ENCODE assay signal across 9 cellular contexts in genomic region chr18:23992119-23992940, GRCh38. TPM values are rescaled to one million over a fixed set of nuclear protein-coding genes. Genes with fewer than 3 reads are reported as not detected.
DNase-seq lines count a peak whose midpoint lies in the region; ATAC-seq and TF ChIP-seq lines count a peak whose summit lies in the region.
"Had no signal": no experiment of that assay in that cellular context is flagged by ENCODE, and none has a peak within 500 bp of the region (broad histone marks: within the 10 kb centered on the region; RNA-seq: fewer than 3 reads in every experiment).

No MANE protein-coding gene starts in this region.

- H3K9me3 ChIP-seq in CD8-positive, alpha-beta T cell (ENCODE audit: low read length) = no peaks in the 10 kb centered on the region

- no peaks in the 10 kb centered on the region for H3K27me3 ChIP-seq in CD8-positive, alpha-beta T cell (ENCODE audit: insufficient read depth, low read length)

- in situ Hi-C loops in KBM-7 (cut with MboI; ENCODE audit: low pct_unique_long_range_greater_than_20kb, low sequenced_read_pairs) = no loop called here

- H3K36me3 ChIP-seq in CD8-positive, alpha-beta T cell (ENCODE audit: insufficient read depth, low read length) = no peaks in the 10 kb centered on the region

- H3K9me3 Mint-ChIP-seq in CD8-positive, alpha-beta T cell = no peaks in the 10 kb centered on the region
- H3K9me3 Mint-ChIP-seq: nephron had no signal

- peak overlapping the region; percentile 52 for H3K27ac ChIP-seq in CD8-positive, alpha-beta T cell (ENCODE audit: low read depth, low read length)

- H3K36me3 Mint-ChIP-seq in CD8-positive, alpha-beta T cell = no peaks in the 10 kb centered on the region

- peak overlapping the region; percentile 7 for H3K4me3 ChIP-seq in CD8-positive, alpha-beta T cell (ENCODE audit: low read depth, low read length)

- H3K4me1 Mint-ChIP-seq in CD8-positive, alpha-beta T cell (ENCODE audit: low read depth) = peaks cover 67% of the 10 kb centered on the region

- peak overlapping the region; percentile 82 for H3K4me3 Mint-ChIP-seq in CD8-positive, alpha-beta T cell
- H3K4me3 Mint-ChIP-seq: nephron had no signal

- H3K27me3 Mint-ChIP-seq in CD8-positive, alpha-beta T cell (ENCODE audit: low read depth) = no peaks in the 10 kb centered on the region

- H3K27ac Mint-ChIP-seq in CD8-positive, alpha-beta T cell = peak overlapping the region; percentile 98

- intact Hi-C loops in CD8-positive, alpha-beta T cell (cut with DNase I, micrococcal nuclease) = loop anchor here in 1 of 2 experiments (1.0 kb wide), 2 partner anchors 19 to 22 kb away; no protein-coding TSS in a partner anchor

- peaks cover 26% of the 10 kb centered on the region for H3K4me1 ChIP-seq in CD8-positive, alpha-beta T cell (ENCODE audit: insufficient read depth, low read length)

- POLR2A ChIA-PET in CD8-positive, alpha-beta T cell (lab: Charles Lee) = interaction anchor here (0.7 to 3.8 kb wide), 8 partner anchors 9 to 146 kb away, joined by 3 to 28 read pairs (median 6); partner anchors contain the start of genes CABYR and TTC39C

- CTCF ChIA-PET in CD8-positive, alpha-beta T cell (lab: Charles Lee) = interaction anchor here (0.7 to 1.0 kb wide), 7 partner anchors 14 to 126 kb away, joined by 3 to 6 read pairs (median 3); no protein-coding TSS in a partner anchor

- DNase-seq in CD8-positive, alpha-beta T cell = peak in 3 of 7 experiments; percentile 55 to 74 (median 58)
- DNase-seq in NCI-H146 treated with DMSO at 0.1 percent for 48 hours (lab: John Stamatoyannopoulos, UW; ENCODE audit: unreplicated experiment) = peak; percentile 40
- peak; percentile 41 for DNase-seq in activated gamma-delta T cell treated with Interleukin-2 at 50 U/mL for 16 hours
- peak; percentile 28 for DNase-seq in left kidney (ENCODE audit: low read depth, low spot score)
- no peak for DNase-seq in HuH-7 (ENCODE audit: low spot score)
- no peak for DNase-seq in KBM-7
- DNase-seq in mesenteric fat pad (ENCODE audit: low spot score) = no peak

- no peak for TF ChIP-seq CTCF in CD8-positive, alpha-beta T cell (IDR thresholded peaks at IDR 0.05)

- ATAC-seq in CD8-positive, alpha-beta T cell = peak; percentile 90
- no peak for ATAC-seq in HG02852 (IDR thresholded peaks at IDR 0.05; ENCODE audit: unreplicated experiment)

RNA-seq across cellular contexts. Expression of gene TTC39C, which starts 22.2 kb away (rescaled TPM):
- 10 to 100 TPM; 84.7 to 85.7 TPM for total RNA-seq in CD8-positive, alpha-beta T cell
- 46.7 TPM for total RNA-seq in mesenteric fat pad

Comparison
In these comparisons a context has a peak if more than half of its experiments do, and no peak if none do; other contexts are left out.
1. DNase-seq: peak in NCI-H146 treated with DMSO at 0.1 percent for 48 hours (single experiment), activated gamma-delta T cell treated with Interleukin-2 at 50 U/mL for 16 hours (single experiment) and left kidney (single experiment); none in HuH-7 (single experiment), KBM-7 (single experiment) and mesenteric fat pad (single experiment).